ENCODE assay signal across 39 cellular contexts in genomic region chr5:9841516-9841915, GRCh38.
"Had no signal": no experiment of that assay in that cellular context is flagged by ENCODE, and none has a peak within 500 bp of the region (broad histone marks: within the 10 kb centered on the region; RNA-seq: fewer than 3 reads in every experiment).

No MANE protein-coding gene starts in this region.

- H3K27ac ChIP-seq: adrenal gland, ascending aorta, body of pancreas, brain microvascular endothelial cell, breast epithelium, cardiac muscle cell had no signal

- H3K4me3 ChIP-seq: adrenal gland, ascending aorta, body of pancreas, breast epithelium, cardiac muscle cell had no signal

- H3K36me3 ChIP-seq: adrenal gland, ascending aorta, brain microvascular endothelial cell, breast epithelium, cardiac muscle cell had no signal

- H3K36me3 Mint-ChIP-seq: activated naive CD4-positive, alpha-beta T cell treated with anti-CD3 and anti-CD28 coated beads, Interleukin-2, amount 10 ng/mL, durations not matched to agents 7 days and 5 days; activated naive CD4-positive, alpha-beta T cell treated with anti-CD3 and anti-CD28 coated beads, Interleukin-2, amount 50 U/mL, for 24 hours; activated naive CD8-positive, alpha-beta T cell; activated naive CD8-positive, alpha-beta T cell treated with anti-CD3 and anti-CD28 coated beads for 36 hours; activated naive CD8-positive, alpha-beta T cell treated with anti-CD3 and anti-CD28 coated beads, Interleukin-2, amount 10 ng/mL, durations not matched to agents 7 days and 5 days; brain had no signal

- H3K27ac Mint-ChIP-seq: activated naive CD4-positive, alpha-beta T cell treated with anti-CD3 and anti-CD28 coated beads for 36 hours; activated naive CD4-positive, alpha-beta T cell treated with anti-CD3 and anti-CD28 coated beads, Interleukin-2, amount 10 ng/mL, durations not matched to agents 7 days and 5 days; activated naive CD4-positive, alpha-beta T cell treated with anti-CD3 and anti-CD28 coated beads, Interleukin-2, amount 50 U/mL, for 24 hours; activated naive CD4-positive, alpha-beta T cell treated with anti-CD3 and anti-CD28 coated beads, Interleukin-2, amount 50 U/mL, for 72 hours; activated naive CD8-positive, alpha-beta T cell; activated naive CD8-positive, alpha-beta T cell treated with anti-CD3 and anti-CD28 coated beads for 36 hours; activated naive CD8-positive, alpha-beta T cell treated with anti-CD3 and anti-CD28 coated beads, Interleukin-2, amount 10 ng/mL, durations not matched to agents 7 days and 5 days; activated naive CD8-positive, alpha-beta T cell treated with anti-CD3 and anti-CD28 coated beads, Interleukin-2, amount 50 U/mL, for 24 hours; activated T-cell treated with anti-CD3 and anti-CD28 coated beads, Interleukin-2, amount 50 U/mL, for 24 hours; activated T-cell treated with anti-CD3 and anti-CD28 coated beads, Interleukin-2, amount 50 U/mL, for 72 hours; activated T-helper 1 cell treated with anti-CD3 and anti-CD28 coated beads, Interleukin-12 subunit alpha, Interleukin-12 subunit beta, Interleukin-2, Interleukin-4 antibody, amounts not matched to agents 30 ng/mL and 10 ng/mL and 1 ng/mL, durations not matched to agents 14 hours and 24 hours and 36 hours; activated T-helper 17 cell treated with anti-CD3 and anti-CD28 coated beads, Interleukin-2, amount 50 U/mL, for 72 hours; activated T-helper 2 cell treated with anti-CD3 and anti-CD28 coated beads, Interferon-gamma antibody, Interleukin-2, Interleukin-4, amounts not matched to agents 10 μg/mL and 5 μg/mL and 100 μg/mL, durations not matched to agents 14 hours and 24 hours and 36 hours; brain had no signal

- H3K4me1 Mint-ChIP-seq: activated naive CD4-positive, alpha-beta T cell treated with anti-CD3 and anti-CD28 coated beads, Interleukin-2, amount 10 ng/mL, durations not matched to agents 7 days and 5 days; activated naive CD4-positive, alpha-beta T cell treated with anti-CD3 and anti-CD28 coated beads, Interleukin-2, amount 50 U/mL, for 24 hours; activated naive CD8-positive, alpha-beta T cell treated with anti-CD3 and anti-CD28 coated beads for 36 hours; activated naive CD8-positive, alpha-beta T cell treated with anti-CD3 and anti-CD28 coated beads, Interleukin-2, amount 10 ng/mL, durations not matched to agents 7 days and 5 days; activated naive CD8-positive, alpha-beta T cell treated with anti-CD3 and anti-CD28 coated beads, Interleukin-2, amount 50 U/mL, for 24 hours; activated T-helper 17 cell treated with anti-CD3 and anti-CD28 coated beads, Interleukin-2, amount 50 U/mL, for 72 hours; central memory CD8-positive, alpha-beta T cell had no signal

- H3K27me3 ChIP-seq: adrenal gland, ascending aorta, body of pancreas, brain microvascular endothelial cell, breast epithelium, cardiac muscle cell had no signal

- H3K4me1 ChIP-seq: adrenal gland, ascending aorta, body of pancreas, breast epithelium had no signal

- H3K9me3 ChIP-seq: adrenal gland, body of pancreas, breast epithelium had no signal

- H3K27me3 Mint-ChIP-seq: activated naive CD4-positive, alpha-beta T cell treated with anti-CD3 and anti-CD28 coated beads, Interleukin-2, amount 10 ng/mL, durations not matched to agents 7 days and 5 days; activated naive CD4-positive, alpha-beta T cell treated with anti-CD3 and anti-CD28 coated beads, Interleukin-2, amount 50 U/mL, for 24 hours; activated naive CD8-positive, alpha-beta T cell; activated naive CD8-positive, alpha-beta T cell treated with anti-CD3 and anti-CD28 coated beads for 36 hours; activated naive CD8-positive, alpha-beta T cell treated with anti-CD3 and anti-CD28 coated beads, Interleukin-2, amount 10 ng/mL, durations not matched to agents 7 days and 5 days; activated naive CD8-positive, alpha-beta T cell treated with anti-CD3 and anti-CD28 coated beads, Interleukin-2, amount 50 U/mL, for 24 hours; activated T-cell treated with anti-CD3 and anti-CD28 coated beads, Interleukin-2, amount 50 U/mL, for 24 hours; activated T-helper 17 cell treated with anti-CD3 and anti-CD28 coated beads, Interleukin-2, amount 50 U/mL, for 72 hours; central memory CD8-positive, alpha-beta T cell had no signal

- DNase-seq: activated effector memory CD4-positive, alpha-beta T cell treated with anti-CD3 and anti-CD28 coated beads, Interleukin-2, amount 50 U/mL, for 16 hours; activated effector memory CD4-positive, alpha-beta T cell treated with Interleukin-2 at 50 U/mL for 16 hours; activated gamma-delta T cell; activated gamma-delta T cell treated with Interleukin-2 at 50 U/mL for 16 hours; activated naive CD4-positive, alpha-beta T cell; activated naive CD4-positive, alpha-beta T cell treated with anti-CD3 and anti-CD28 coated beads for 36 hours; activated naive CD4-positive, alpha-beta T cell treated with anti-CD3 and anti-CD28 coated beads, Interleukin-2, amount 10 ng/mL, durations not matched to agents 7 days and 5 days; activated naive CD4-positive, alpha-beta T cell treated with anti-CD3 and anti-CD28 coated beads, Interleukin-2, amount 50 U/mL, for 16 hours; activated naive CD4-positive, alpha-beta T cell treated with Interleukin-2 at 50 U/mL for 16 hours; activated naive CD8-positive, alpha-beta T cell treated with anti-CD3 and anti-CD28 coated beads for 36 hours; activated naive CD8-positive, alpha-beta T cell treated with anti-CD3 and anti-CD28 coated beads, Interleukin-2, amount 10 ng/mL, durations not matched to agents 7 days and 5 days; activated naive CD8-positive, alpha-beta T cell treated with anti-CD3 and anti-CD28 coated beads, Interleukin-2, amount 50 U/mL, for 24 hours; activated T-cell treated with anti-CD3 and anti-CD28 coated beads, Interleukin-2, amount 50 U/mL, for 1 hour; activated T-cell treated with anti-CD3 and anti-CD28 coated beads, Interleukin-2, amount 50 U/mL, for 24 hours; activated T-cell treated with anti-CD3 and anti-CD28 coated beads, Interleukin-2, amount 50 U/mL, for 4 hours; activated T-cell treated with anti-CD3 and anti-CD28 coated beads, Interleukin-2, amount 50 U/mL, for 48 hours; activated T-cell treated with anti-CD3 and anti-CD28 coated beads, Interleukin-2, amount 50 U/mL, for 72 hours; adrenal gland; amniotic stem cell; amygdala; anterior cingulate cortex; aorta; body of pancreas; brain microvascular endothelial cell; central memory CD4-positive, alpha-beta T cell; cerebellar nuclear complex had no signal

- FAIRE-seq: astrocyte, bronchial epithelial cell had no signal

- H3K4me3 Mint-ChIP-seq: activated naive CD4-positive, alpha-beta T cell treated with anti-CD3 and anti-CD28 coated beads for 36 hours; activated naive CD4-positive, alpha-beta T cell treated with anti-CD3 and anti-CD28 coated beads, Interleukin-2, amount 10 ng/mL, durations not matched to agents 7 days and 5 days; activated naive CD4-positive, alpha-beta T cell treated with anti-CD3 and anti-CD28 coated beads, Interleukin-2, amount 50 U/mL, for 24 hours; activated naive CD8-positive, alpha-beta T cell; activated naive CD8-positive, alpha-beta T cell treated with anti-CD3 and anti-CD28 coated beads for 36 hours; activated naive CD8-positive, alpha-beta T cell treated with anti-CD3 and anti-CD28 coated beads, Interleukin-2, amount 10 ng/mL, durations not matched to agents 7 days and 5 days; activated naive CD8-positive, alpha-beta T cell treated with anti-CD3 and anti-CD28 coated beads, Interleukin-2, amount 50 U/mL, for 24 hours; activated T-cell treated with anti-CD3 and anti-CD28 coated beads, Interleukin-2, amount 50 U/mL, for 24 hours; activated T-cell treated with anti-CD3 and anti-CD28 coated beads, Interleukin-2, amount 50 U/mL, for 4 hours; activated T-cell treated with anti-CD3 and anti-CD28 coated beads, Interleukin-2, amount 50 U/mL, for 72 hours; activated T-helper 1 cell treated with anti-CD3 and anti-CD28 coated beads, Interleukin-12 subunit alpha, Interleukin-12 subunit beta, Interleukin-2, Interleukin-4 antibody, amounts not matched to agents 30 ng/mL and 10 ng/mL and 1 ng/mL, durations not matched to agents 14 hours and 24 hours and 36 hours; activated T-helper 17 cell treated with anti-CD3 and anti-CD28 coated beads, Interleukin-2, amount 50 U/mL, for 72 hours; brain; central memory CD8-positive, alpha-beta T cell had no signal

- ATAC-seq: activated naive CD4-positive, alpha-beta T cell treated with anti-CD3 and anti-CD28 coated beads, Interleukin-2, amount 50 U/mL, for 72 hours; activated naive CD8-positive, alpha-beta T cell treated with anti-CD3 and anti-CD28 coated beads, Interleukin-2, amount 50 U/mL, for 24 hours; activated T-cell treated with anti-CD3 and anti-CD28 coated beads, Interleukin-2, amount 50 U/mL, for 4 hours; activated T-cell treated with anti-CD3 and anti-CD28 coated beads, Interleukin-2, amount 50 U/mL, for 72 hours; activated T-helper 17 cell treated with anti-CD3 and anti-CD28 coated beads, Interleukin-2, amount 50 U/mL, for 72 hours; body of pancreas had no signal
